In genomic region chr1:158149577-158150269, GRCh38 we compare ENCODE assay signal across 8 cellular contexts.
A peak's percentile ranks its signal among the peaks of the same experiment; 100 is the strongest.
DNase-seq lines count a peak whose midpoint lies in the region; ATAC-seq lines count a peak whose summit lies in the region.

No MANE protein-coding gene starts in this region.

- DNase-seq in OCI-M1 (lab: John Stamatoyannopoulos, UW) (peak; percentile 98), epithelial cell of prostate (ENCODE audit: low read depth, low spot score) (peak; percentile 46), middle frontal gyrus (ENCODE audit: extremely low spot score, low spot score) (peak; percentile 88)
- DNase-seq in activated T-cell treated with anti-CD3 and anti-CD28 coated beads, Interleukin-2, amount 50 U/mL, for 1 hour, result peak; percentile 69
- DNase-seq in stimulated activated CD8-positive, alpha-beta memory T cell treated with anti-CD3 and anti-CD28 coated beads, Interleukin-15, amount 100 ng/mL, for 4 hours (ENCODE audit: low read depth in 2 of 2), result peak; percentile 27 to 38

- peak overlapping the region; percentile 37; the same call in 1 of the 2 replicates for H3K4me3 ChIP-seq in GM08714 (ENCODE audit: low read length)

- no peak overlapping the region for H3K27ac ChIP-seq in epithelial cell of prostate

- peak; percentile 51 for ATAC-seq in HG03520 (IDR thresholded peaks at IDR 0.05; ENCODE audit: unreplicated experiment)
- no peak for ATAC-seq in HG03469 (IDR thresholded peaks at IDR 0.05; ENCODE audit: unreplicated experiment)

Comparison
In these comparisons a context has a peak if more than half of its experiments do, and no peak if none do; other contexts are left out.
1. DNase-seq: peak in every context shown above with its lines; median percentile 98 in OCI-M1; 88 in middle frontal gyrus; 69 in activated T-cell treated with anti-CD3 and anti-CD28 coated beads, Interleukin-2, amount 50 U/mL, for 1 hour; 46 in epithelial cell of prostate; 32 in stimulated activated CD8-positive, alpha-beta memory T cell treated with anti-CD3 and anti-CD28 coated beads, Interleukin-15, amount 100 ng/mL, for 4 hours.